In the genomic region with DNA sequence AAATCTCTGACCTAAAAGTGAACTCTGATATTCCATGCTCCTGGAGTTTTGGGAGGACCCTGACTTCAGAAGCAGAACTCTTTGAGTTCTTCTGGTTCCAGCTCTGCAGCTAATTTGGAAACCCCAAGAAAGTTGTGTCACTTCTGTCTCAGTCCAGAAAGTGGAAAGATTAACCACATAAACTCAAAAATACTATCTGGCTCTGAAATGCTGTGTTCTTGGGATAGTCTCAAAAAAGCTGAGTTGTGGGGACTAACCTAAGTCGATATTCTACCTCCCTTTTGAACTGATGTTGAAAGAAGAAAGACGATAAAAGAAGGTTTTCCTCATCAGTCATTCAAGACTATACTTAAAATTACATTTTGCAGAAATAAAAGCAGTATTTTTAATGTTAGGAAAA, we compare ENCODE assay signal across 8 cellular contexts. TPM values are rescaled to one million over a fixed set of nuclear protein-coding genes. Genes with fewer than 3 reads are reported as not detected.
DNase-seq lines count a peak whose midpoint lies in the region; ATAC-seq and TF ChIP-seq lines count a peak whose summit lies in the region.

No MANE protein-coding gene starts in this region.

- no peak for TF ChIP-seq POLR2A in gastrocnemius medialis (IDR thresholded peaks at IDR 0.05)

- H3K27me3 ChIP-seq in GM23338 (ENCODE audit: insufficient read depth) (peaks cover 40% of the 10 kb centered on the region), fibroblast of lung (ENCODE audit: control insufficient read depth, insufficient read depth, low read length) (no peaks in the 10 kb centered on the region), gastrocnemius medialis (no peaks in the 10 kb centered on the region)

- 0 out of 2 replicates have a peak overlapping the region, but pooled peaks have one; percentile 23 for H3K27ac ChIP-seq in GM23338 (ENCODE audit: low read depth)
- peak overlapping the region; percentile 84 for H3K27ac ChIP-seq in fibroblast of lung (ENCODE audit: insufficient read depth, low read length)
- H3K27ac ChIP-seq in gastrocnemius medialis: peak overlapping the region; percentile 89 to 96 (median 94)

- H3K36me3 Mint-ChIP-seq in GM23338 (ENCODE audit: low read depth) (no peaks in the 10 kb centered on the region), T-cell (peaks cover 12% of the 10 kb centered on the region)

- ATAC-seq in GM23338: no peak
- ATAC-seq in T-cell (replicated peaks in 1 of 4): no peak
- no peak for ATAC-seq in gastrocnemius medialis

- H3K9me3 ChIP-seq in fibroblast of lung (ENCODE audit: control insufficient read depth, insufficient read depth, low read depth, low read length): no peaks in the 10 kb centered on the region
- no peaks in the 10 kb centered on the region for H3K9me3 ChIP-seq in gastrocnemius medialis

- intact Hi-C loops in gastrocnemius medialis (cut with DNase I; ENCODE audit: low total_unique reads): no loop called here

- H3K9me2 ChIP-seq in GM23338 (ENCODE audit: insufficient read depth): no peaks in the 10 kb centered on the region

- H4K20me1 ChIP-seq in GM23338 (replicated peaks; ENCODE audit: insufficient read depth): no peaks in the 10 kb centered on the region; the same call in 1 of the 2 replicates
- no peaks in the 10 kb centered on the region for H4K20me1 ChIP-seq in fibroblast of lung (ENCODE audit: control insufficient read depth, extremely low read depth, insufficient read depth, low read length)

- in situ Hi-C loops in gastrocnemius medialis (cut with MboI; ENCODE audit: low sequenced_read_pairs in 4 of 4): no loop called here

- DNase-seq in GM23338 (ENCODE audit: low spot score): no peak
- DNase-seq in T-cell: no peak
- no peak for DNase-seq in fibroblast of lung (ENCODE audit: low read depth in 2 of 2)
- DNase-seq in gastrocnemius medialis: no peak
- DNase-seq in GM03348 (ENCODE audit: low spot score): no peak
- DNase-seq in H4 (ENCODE audit: low spot score): no peak
- DNase-seq in amygdala (lab: John Stamatoyannopoulos, UW): no peak
- no peak for DNase-seq in stimulated activated CD4-positive, alpha-beta T cell treated with anti-CD3 and anti-CD28 coated beads, Interleukin-2, amount 100 ng/mL, for 24 hours

- H3K4me3 ChIP-seq in GM23338: peak overlapping the region; percentile 42
- peak overlapping the region in 1 of 4 experiments; percentile 51 for H3K4me3 ChIP-seq in fibroblast of lung (replicated peaks in 1 of 4; ENCODE audit: control extremely low read depth in 1 of 4, insufficient read depth in 1 of 4, low read depth in 3 of 4, low read length in 4 of 4)
- peak overlapping the region; percentile 60 to 71 (median 68) for H3K4me3 ChIP-seq in gastrocnemius medialis

- H3K36me3 ChIP-seq in GM23338 (ENCODE audit: insufficient read depth) (no peaks in the 10 kb centered on the region), fibroblast of lung (ENCODE audit: control insufficient read depth, insufficient read depth, low read length) (no peaks in the 10 kb centered on the region), gastrocnemius medialis (no peaks in the 10 kb centered on the region)

- POLR2A ChIA-PET in T-cell (lab: Charles Lee): interaction anchor here in 1 of 2 donors (0.9 to 1.4 kb wide), 4 partner anchors 8 to 60 kb away, joined by 3 to 6 read pairs (median 4); a partner anchor contains a TSS

- peaks cover 31% of the 10 kb centered on the region for H3K27me3 Mint-ChIP-seq in GM23338 (ENCODE audit: insufficient read depth, low read depth, poor library complexity)
- H3K27me3 Mint-ChIP-seq in T-cell: no peaks in the 10 kb centered on the region

- H3F3A ChIP-seq in GM23338 (replicated peaks; ENCODE audit: low read depth): no peaks in the 10 kb centered on the region

- H3K27ac Mint-ChIP-seq in GM23338 (no peak overlapping the region), T-cell (peak overlapping the region; percentile 99)

- H2AFZ ChIP-seq in GM23338 (no peak overlapping the region), fibroblast of lung (ENCODE audit: low read length) (no peak overlapping the region)

- peak overlapping the region; percentile 8 for H3K9ac ChIP-seq in fibroblast of lung (ENCODE audit: insufficient read depth, low read length)

- H3K79me2 ChIP-seq in GM23338 (replicated peaks; ENCODE audit: insufficient read depth) (no peaks in the 10 kb centered on the region), fibroblast of lung (ENCODE audit: control insufficient read depth, insufficient read depth, low read length) (no peaks in the 10 kb centered on the region)

- H3K4me1 ChIP-seq in GM23338 (ENCODE audit: insufficient read depth) (peaks cover 15% of the 10 kb centered on the region), fibroblast of lung (ENCODE audit: control insufficient read depth, extremely low read depth, insufficient read depth, low read length) (peaks cover 35% of the 10 kb centered on the region), gastrocnemius medialis (peaks cover 63 to 92% of the 10 kb centered on the region in 2 donors)

- H3K9me3 Mint-ChIP-seq in GM23338 (no peaks in the 10 kb centered on the region), T-cell (no peaks in the 10 kb centered on the region)

- TF ChIP-seq CTCF in GM23338 (conservative IDR thresholded peaks at IDR 0.05; ENCODE audit: low read depth in 2 of 2) (no peak), fibroblast of lung (conservative IDR thresholded peaks at IDR 0.05 in 1 of 2, IDR thresholded peaks at IDR 0.05 in 1 of 2; ENCODE audit: low read depth in 1 of 2, low read length in 2 of 2) (no peak), gastrocnemius medialis (IDR thresholded peaks at IDR 0.05 in 4 of 5, conservative IDR thresholded peaks at IDR 0.05 in 1 of 5) (no peak)

- peak overlapping the region; percentile 69; the same call in 1 of the 3 replicates for H3K4me3 Mint-ChIP-seq in GM23338
- H3K4me3 Mint-ChIP-seq in T-cell: peak overlapping the region; percentile 73 to 81 (median 81)

- CTCF ChIA-PET in T-cell (lab: Charles Lee): interaction anchor here (0.6 to 4.6 kb wide), 3 partner anchors 16 to 44 kb away, joined by 4 to 27 read pairs (median 5); no protein-coding TSS in a partner anchor

- H3K4me1 Mint-ChIP-seq in GM23338 (peaks cover 53% of the 10 kb centered on the region), T-cell (peaks cover 99 to 100% (median 99%) of the 10 kb centered on the region in 3 donors)

- peak overlapping the region; percentile 63 for H3K4me2 ChIP-seq in GM23338
- H3K4me2 ChIP-seq in fibroblast of lung (ENCODE audit: extremely low read depth, insufficient read depth, low read length): peak overlapping the region; percentile 89

TF ChIP-seq in GM23338, 12 proteins besides CTCF, POLR2A, EP300 and RAD21:
- TF ChIP-seq NANOG (IDR thresholded peaks at IDR 0.05; ENCODE audit: borderline replicate concordance) (no peak), POLR2AphosphoS5 (IDR thresholded peaks at IDR 0.05; ENCODE audit: low read depth) (no peak), CREB1 (CRISPR knock-in tag; IDR thresholded peaks at IDR 0.05; ENCODE audit: low read depth) (no peak), STAT1 (IDR thresholded peaks at IDR 0.05; ENCODE audit: unreplicated experiment) (no peak)
- TF ChIP-seq, protein P1, sequence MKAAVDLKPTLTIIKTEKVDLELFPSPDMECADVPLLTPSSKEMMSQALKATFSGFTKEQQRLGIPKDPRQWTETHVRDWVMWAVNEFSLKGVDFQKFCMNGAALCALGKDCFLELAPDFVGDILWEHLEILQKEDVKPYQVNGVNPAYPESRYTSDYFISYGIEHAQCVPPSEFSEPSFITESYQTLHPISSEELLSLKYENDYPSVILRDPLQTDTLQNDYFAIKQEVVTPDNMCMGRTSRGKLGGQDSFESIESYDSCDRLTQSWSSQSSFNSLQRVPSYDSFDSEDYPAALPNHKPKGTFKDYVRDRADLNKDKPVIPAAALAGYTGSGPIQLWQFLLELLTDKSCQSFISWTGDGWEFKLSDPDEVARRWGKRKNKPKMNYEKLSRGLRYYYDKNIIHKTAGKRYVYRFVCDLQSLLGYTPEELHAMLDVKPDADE (IDR thresholded peaks at IDR 0.05): no peak
- TF ChIP-seq, protein P2, sequence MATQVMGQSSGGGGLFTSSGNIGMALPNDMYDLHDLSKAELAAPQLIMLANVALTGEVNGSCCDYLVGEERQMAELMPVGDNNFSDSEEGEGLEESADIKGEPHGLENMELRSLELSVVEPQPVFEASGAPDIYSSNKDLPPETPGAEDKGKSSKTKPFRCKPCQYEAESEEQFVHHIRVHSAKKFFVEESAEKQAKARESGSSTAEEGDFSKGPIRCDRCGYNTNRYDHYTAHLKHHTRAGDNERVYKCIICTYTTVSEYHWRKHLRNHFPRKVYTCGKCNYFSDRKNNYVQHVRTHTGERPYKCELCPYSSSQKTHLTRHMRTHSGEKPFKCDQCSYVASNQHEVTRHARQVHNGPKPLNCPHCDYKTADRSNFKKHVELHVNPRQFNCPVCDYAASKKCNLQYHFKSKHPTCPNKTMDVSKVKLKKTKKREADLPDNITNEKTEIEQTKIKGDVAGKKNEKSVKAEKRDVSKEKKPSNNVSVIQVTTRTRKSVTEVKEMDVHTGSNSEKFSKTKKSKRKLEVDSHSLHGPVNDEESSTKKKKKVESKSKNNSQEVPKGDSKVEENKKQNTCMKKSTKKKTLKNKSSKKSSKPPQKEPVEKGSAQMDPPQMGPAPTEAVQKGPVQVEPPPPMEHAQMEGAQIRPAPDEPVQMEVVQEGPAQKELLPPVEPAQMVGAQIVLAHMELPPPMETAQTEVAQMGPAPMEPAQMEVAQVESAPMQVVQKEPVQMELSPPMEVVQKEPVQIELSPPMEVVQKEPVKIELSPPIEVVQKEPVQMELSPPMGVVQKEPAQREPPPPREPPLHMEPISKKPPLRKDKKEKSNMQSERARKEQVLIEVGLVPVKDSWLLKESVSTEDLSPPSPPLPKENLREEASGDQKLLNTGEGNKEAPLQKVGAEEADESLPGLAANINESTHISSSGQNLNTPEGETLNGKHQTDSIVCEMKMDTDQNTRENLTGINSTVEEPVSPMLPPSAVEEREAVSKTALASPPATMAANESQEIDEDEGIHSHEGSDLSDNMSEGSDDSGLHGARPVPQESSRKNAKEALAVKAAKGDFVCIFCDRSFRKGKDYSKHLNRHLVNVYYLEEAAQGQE (IDR thresholded peaks at IDR 0.05; ENCODE audit: unreplicated experiment): no peak

RNA-seq across cellular contexts. Expression of a gene that starts 59.8 kb away (rescaled TPM):
- 4.7 and 5.2 TPM in 2 replicates for total RNA-seq in GM23338 (2014; rRNA removed; shearing (Covaris generic))
- polyA plus RNA-seq in GM23338 (2016; fragmentation: Nextera tagmentation; extraction: Ambion mirVana) (0.31 and 0.37 TPM in 2 replicates), fibroblast of lung (10.2 and 14.5 TPM in 2 replicates)
- total RNA-seq in T-cell (100 to 1,000 TPM; 153 to 351 (median 179) TPM), fibroblast of lung (15.9 and 32.4 TPM in 2 replicates), gastrocnemius medialis (10 to 100 TPM in 1 of 4 donors, 1 to 10 TPM in 3; 7.1 to 13.9 (median 7.8) TPM)
- polyA plus RNA-seq in fibroblast of lung (2012): 15.8 and 20.6 TPM in 2 replicates
- 35.5 and 60.4 TPM in 2 replicates for polyA minus RNA-seq in fibroblast of lung (ENCODE audit: low replicate concordance)
- 1.9 and 2.1 TPM in 2 replicates for total RNA-seq in H4 (2014; rRNA removed; shearing (Covaris generic))

Comparison
In these comparisons a context has a peak if more than half of its experiments do, and no peak if none do; other contexts are left out.
1. H3K27ac ChIP-seq: peak in every context shown above with its lines; median percentile 94 in gastrocnemius medialis; 84 in fibroblast of lung; 23 in GM23338.